ENCODE assay signal across 1 cellular context in the genomic region with DNA sequence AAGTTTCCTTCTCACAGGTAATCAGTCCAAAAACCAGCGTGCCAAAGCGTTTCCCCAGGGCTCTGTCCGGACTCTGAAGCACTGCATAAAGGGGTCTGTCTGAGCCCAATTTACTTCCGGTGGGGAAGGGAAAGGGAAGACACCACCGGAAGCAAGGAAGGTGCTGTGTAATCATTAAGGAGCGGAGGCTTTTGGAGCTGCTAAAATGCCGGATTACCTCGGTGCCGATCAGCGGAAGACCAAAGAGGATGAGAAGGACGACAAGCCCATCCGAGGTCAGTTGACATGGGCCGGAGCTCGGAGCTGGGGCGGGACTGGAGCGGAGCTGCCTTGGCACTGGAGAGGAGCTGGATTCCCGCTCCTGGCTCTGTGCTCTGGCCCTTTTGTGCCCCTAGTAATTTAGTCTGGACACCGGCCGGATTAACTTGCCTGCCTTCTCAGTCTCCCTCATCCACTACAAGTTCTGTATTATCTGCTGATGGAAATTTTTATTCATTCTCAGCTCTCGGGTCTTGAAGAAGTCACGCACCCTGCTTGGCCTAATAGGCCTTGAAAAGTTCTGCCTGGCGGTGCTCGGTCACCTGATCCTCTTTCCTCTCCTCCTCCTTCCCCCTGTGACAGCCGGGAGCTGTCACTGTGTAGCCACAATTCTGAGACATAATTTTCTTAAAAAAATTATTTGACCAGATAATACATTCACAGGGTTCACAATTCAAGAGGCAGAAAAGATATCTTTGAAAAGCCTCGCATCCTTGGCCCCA.
TF ChIP-seq lines count a peak whose summit lies in the region.

A gene (plus strand): TSS at position 137 of the 761 bp plus-strand sequence. CDS start 69 bp downstream, at position 206.

TF ChIP-seq in GM12878, 131 proteins besides CTCF, POLR2A, EP300 and RAD21 (continued from another document):
- TF ChIP-seq SUZ12 (IDR thresholded peaks at IDR 0.05; ENCODE audit: unreplicated experiment) (no peak), EZH2 (IDR thresholded peaks at IDR 0.05; ENCODE audit: borderline replicate concordance, control insufficient read depth, low read depth, low read length) (no peak), ATF7 (IDR thresholded peaks at IDR 0.05; ENCODE audit: low read depth) (peak; percentile 74), TCF3 (IDR thresholded peaks at IDR 0.05; ENCODE audit: borderline replicate concordance, insufficient read depth, low read depth, low read length) (no peak), GABPA (IDR thresholded peaks at IDR 0.05; ENCODE audit: low read depth) (peak; percentile 99), FOXM1 (IDR thresholded peaks at IDR 0.05; ENCODE audit: low read depth, low read length) (no peak), SIN3A (IDR thresholded peaks at IDR 0.05; ENCODE audit: low read depth, low read length) (peak; percentile 89; the same call in 1 of the 2 replicates), SMC3 (IDR thresholded peaks at IDR 0.05; ENCODE audit: borderline replicate concordance, low read length) (no peak), ZBED1 (IDR thresholded peaks at IDR 0.05; ENCODE audit: borderline replicate concordance) (no peak), SMAD5 (IDR thresholded peaks at IDR 0.05; ENCODE audit: low read depth) (0 out of 2 replicates have a peak, but pooled peaks have one; percentile 56), YY1 (IDR thresholded peaks at IDR 0.05; ENCODE audit: low read depth, low read length) (peak; percentile 75), SRF (IDR thresholded peaks at IDR 0.05; ENCODE audit: low read depth in 2 of 2, low read length in 2 of 2) (peak in 1 of 2 experiments; percentile 67; a peak in 1 of 4 replicates), EGR1 (IDR thresholded peaks at IDR 0.05; ENCODE audit: borderline replicate concordance in 1 of 2, low read depth in 2 of 2, low read length in 2 of 2) (0 out of 3 replicates have a peak, but pooled peaks of 1 of the 2 experiments have one; percentile 35), CBX3 (IDR thresholded peaks at IDR 0.05; ENCODE audit: borderline replicate concordance, low read depth) (no peak), GATAD2B (conservative IDR thresholded peaks at IDR 0.05; ENCODE audit: low read depth) (no peak; the same call in 1 of the 2 replicates), ZZZ3 (IDR thresholded peaks at IDR 0.05; ENCODE audit: control insufficient read depth, insufficient read length, low read depth) (no peak), POLR2AphosphoS5 (IDR thresholded peaks at IDR 0.05; ENCODE audit: low read length) (peak; percentile 89), NFYA (IDR thresholded peaks at IDR 0.05; ENCODE audit: borderline replicate concordance, low read depth, low read length) (no peak), SMARCA5 (IDR thresholded peaks at IDR 0.05) (no peak), SMAD1 (IDR thresholded peaks at IDR 0.05; ENCODE audit: low read depth, partially characterized antibody) (no peak), SUPT20H (IDR thresholded peaks at IDR 0.05; ENCODE audit: borderline replicate concordance, control insufficient read depth, low read depth, low read length) (no peak), RBBP5 (conservative IDR thresholded peaks at IDR 0.05) (no peak), KDM1A (IDR thresholded peaks at IDR 0.05; ENCODE audit: borderline replicate concordance) (no peak), TAF1 (IDR thresholded peaks at IDR 0.05; ENCODE audit: borderline replicate concordance, low read depth, low read length) (peak; percentile 88), NFXL1 (IDR thresholded peaks at IDR 0.05; ENCODE audit: borderline replicate concordance) (no peak), PAX8 (IDR thresholded peaks at IDR 0.05) (no peak), HDGF (IDR thresholded peaks at IDR 0.05) (peak; percentile 44; the same call in 1 of the 2 replicates), NBN (IDR thresholded peaks at IDR 0.05) (peak; percentile 65; the same call in 1 of the 2 replicates), POLR2AphosphoS2 (IDR thresholded peaks at IDR 0.05; ENCODE audit: low read depth, low read length) (0 out of 2 replicates have a peak, but pooled peaks have one; percentile 58), IKZF1 (conservative IDR thresholded peaks at IDR 0.05) (peak; percentile 66), CREM (IDR thresholded peaks at IDR 0.05; ENCODE audit: low read depth) (peak; percentile 49; the same call in 1 of the 2 replicates), CHD2 (IDR thresholded peaks at IDR 0.05; ENCODE audit: borderline replicate concordance, low read depth, low read length) (peak; percentile 66; the same call in 1 of the 2 replicates), MEF2B (IDR thresholded peaks at IDR 0.05; ENCODE audit: partially characterized antibody, poor library complexity, severe bottlenecking) (peak; percentile 35), MXI1 (IDR thresholded peaks at IDR 0.05; ENCODE audit: low read depth, low read length) (peak; percentile 65)
- TF ChIP-seq, protein P1, sequence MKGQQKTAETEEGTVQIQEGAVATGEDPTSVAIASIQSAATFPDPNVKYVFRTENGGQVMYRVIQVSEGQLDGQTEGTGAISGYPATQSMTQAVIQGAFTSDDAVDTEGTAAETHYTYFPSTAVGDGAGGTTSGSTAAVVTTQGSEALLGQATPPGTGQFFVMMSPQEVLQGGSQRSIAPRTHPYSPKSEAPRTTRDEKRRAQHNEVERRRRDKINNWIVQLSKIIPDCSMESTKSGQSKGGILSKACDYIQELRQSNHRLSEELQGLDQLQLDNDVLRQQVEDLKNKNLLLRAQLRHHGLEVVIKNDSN (IDR thresholded peaks at IDR 0.05; ENCODE audit: borderline replicate concordance, extremely low read length, insufficient read depth, low read depth, low read length): peak; percentile 38
- TF ChIP-seq, protein P2, sequence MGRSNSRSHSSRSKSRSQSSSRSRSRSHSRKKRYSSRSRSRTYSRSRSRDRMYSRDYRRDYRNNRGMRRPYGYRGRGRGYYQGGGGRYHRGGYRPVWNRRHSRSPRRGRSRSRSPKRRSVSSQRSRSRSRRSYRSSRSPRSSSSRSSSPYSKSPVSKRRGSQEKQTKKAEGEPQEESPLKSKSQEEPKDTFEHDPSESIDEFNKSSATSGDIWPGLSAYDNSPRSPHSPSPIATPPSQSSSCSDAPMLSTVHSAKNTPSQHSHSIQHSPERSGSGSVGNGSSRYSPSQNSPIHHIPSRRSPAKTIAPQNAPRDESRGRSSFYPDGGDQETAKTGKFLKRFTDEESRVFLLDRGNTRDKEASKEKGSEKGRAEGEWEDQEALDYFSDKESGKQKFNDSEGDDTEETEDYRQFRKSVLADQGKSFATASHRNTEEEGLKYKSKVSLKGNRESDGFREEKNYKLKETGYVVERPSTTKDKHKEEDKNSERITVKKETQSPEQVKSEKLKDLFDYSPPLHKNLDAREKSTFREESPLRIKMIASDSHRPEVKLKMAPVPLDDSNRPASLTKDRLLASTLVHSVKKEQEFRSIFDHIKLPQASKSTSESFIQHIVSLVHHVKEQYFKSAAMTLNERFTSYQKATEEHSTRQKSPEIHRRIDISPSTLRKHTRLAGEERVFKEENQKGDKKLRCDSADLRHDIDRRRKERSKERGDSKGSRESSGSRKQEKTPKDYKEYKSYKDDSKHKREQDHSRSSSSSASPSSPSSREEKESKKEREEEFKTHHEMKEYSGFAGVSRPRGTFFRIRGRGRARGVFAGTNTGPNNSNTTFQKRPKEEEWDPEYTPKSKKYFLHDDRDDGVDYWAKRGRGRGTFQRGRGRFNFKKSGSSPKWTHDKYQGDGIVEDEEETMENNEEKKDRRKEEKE (IDR thresholded peaks at IDR 0.05): no peak
- TF ChIP-seq, protein P3, sequence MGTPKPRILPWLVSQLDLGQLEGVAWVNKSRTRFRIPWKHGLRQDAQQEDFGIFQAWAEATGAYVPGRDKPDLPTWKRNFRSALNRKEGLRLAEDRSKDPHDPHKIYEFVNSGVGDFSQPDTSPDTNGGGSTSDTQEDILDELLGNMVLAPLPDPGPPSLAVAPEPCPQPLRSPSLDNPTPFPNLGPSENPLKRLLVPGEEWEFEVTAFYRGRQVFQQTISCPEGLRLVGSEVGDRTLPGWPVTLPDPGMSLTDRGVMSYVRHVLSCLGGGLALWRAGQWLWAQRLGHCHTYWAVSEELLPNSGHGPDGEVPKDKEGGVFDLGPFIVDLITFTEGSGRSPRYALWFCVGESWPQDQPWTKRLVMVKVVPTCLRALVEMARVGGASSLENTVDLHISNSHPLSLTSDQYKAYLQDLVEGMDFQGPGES (IDR thresholded peaks at IDR 0.05): no peak
- TF ChIP-seq, protein P4, sequence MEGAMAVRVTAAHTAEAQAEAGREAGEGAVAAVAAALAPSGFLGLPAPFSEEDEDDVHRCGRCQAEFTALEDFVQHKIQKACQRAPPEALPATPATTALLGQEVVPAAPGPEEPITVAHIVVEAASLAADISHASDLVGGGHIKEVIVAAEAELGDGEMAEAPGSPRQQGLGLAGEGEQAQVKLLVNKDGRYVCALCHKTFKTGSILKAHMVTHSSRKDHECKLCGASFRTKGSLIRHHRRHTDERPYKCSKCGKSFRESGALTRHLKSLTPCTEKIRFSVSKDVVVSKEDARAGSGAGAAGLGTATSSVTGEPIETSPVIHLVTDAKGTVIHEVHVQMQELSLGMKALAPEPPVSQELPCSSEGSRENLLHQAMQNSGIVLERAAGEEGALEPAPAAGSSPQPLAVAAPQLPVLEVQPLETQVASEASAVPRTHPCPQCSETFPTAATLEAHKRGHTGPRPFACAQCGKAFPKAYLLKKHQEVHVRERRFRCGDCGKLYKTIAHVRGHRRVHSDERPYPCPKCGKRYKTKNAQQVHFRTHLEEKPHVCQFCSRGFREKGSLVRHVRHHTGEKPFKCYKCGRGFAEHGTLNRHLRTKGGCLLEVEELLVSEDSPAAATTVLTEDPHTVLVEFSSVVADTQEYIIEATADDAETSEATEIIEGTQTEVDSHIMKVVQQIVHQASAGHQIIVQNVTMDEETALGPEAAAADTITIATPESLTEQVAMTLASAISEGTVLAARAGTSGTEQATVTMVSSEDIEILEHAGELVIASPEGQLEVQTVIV (IDR thresholded peaks at IDR 0.05; ENCODE audit: borderline replicate concordance, partially characterized antibody): no peak
- TF ChIP-seq, protein P5, sequence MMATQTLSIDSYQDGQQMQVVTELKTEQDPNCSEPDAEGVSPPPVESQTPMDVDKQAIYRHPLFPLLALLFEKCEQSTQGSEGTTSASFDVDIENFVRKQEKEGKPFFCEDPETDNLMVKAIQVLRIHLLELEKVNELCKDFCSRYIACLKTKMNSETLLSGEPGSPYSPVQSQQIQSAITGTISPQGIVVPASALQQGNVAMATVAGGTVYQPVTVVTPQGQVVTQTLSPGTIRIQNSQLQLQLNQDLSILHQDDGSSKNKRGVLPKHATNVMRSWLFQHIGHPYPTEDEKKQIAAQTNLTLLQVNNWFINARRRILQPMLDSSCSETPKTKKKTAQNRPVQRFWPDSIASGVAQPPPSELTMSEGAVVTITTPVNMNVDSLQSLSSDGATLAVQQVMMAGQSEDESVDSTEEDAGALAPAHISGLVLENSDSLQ (IDR thresholded peaks at IDR 0.05): peak; percentile 25; the same call in 1 of the 2 replicates
- TF ChIP-seq, protein P6, sequence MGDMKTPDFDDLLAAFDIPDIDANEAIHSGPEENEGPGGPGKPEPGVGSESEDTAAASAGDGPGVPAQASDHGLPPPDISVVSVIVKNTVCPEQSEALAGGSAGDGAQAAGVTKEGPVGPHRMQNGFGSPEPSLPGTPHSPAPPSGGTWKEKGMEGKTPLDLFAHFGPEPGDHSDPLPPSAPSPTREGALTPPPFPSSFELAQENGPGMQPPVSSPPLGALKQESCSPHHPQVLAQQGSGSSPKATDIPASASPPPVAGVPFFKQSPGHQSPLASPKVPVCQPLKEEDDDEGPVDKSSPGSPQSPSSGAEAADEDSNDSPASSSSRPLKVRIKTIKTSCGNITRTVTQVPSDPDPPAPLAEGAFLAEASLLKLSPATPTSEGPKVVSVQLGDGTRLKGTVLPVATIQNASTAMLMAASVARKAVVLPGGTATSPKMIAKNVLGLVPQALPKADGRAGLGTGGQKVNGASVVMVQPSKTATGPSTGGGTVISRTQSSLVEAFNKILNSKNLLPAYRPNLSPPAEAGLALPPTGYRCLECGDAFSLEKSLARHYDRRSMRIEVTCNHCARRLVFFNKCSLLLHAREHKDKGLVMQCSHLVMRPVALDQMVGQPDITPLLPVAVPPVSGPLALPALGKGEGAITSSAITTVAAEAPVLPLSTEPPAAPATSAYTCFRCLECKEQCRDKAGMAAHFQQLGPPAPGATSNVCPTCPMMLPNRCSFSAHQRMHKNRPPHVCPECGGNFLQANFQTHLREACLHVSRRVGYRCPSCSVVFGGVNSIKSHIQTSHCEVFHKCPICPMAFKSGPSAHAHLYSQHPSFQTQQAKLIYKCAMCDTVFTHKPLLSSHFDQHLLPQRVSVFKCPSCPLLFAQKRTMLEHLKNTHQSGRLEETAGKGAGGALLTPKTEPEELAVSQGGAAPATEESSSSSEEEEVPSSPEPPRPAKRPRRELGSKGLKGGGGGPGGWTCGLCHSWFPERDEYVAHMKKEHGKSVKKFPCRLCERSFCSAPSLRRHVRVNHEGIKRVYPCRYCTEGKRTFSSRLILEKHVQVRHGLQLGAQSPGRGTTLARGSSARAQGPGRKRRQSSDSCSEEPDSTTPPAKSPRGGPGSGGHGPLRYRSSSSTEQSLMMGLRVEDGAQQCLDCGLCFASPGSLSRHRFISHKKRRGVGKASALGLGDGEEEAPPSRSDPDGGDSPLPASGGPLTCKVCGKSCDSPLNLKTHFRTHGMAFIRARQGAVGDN (IDR thresholded peaks at IDR 0.05): 0 out of 2 replicates have a peak, but pooled peaks have one; percentile 30
